Comparison of ENCODE assay signal across 1 cellular context in the genomic region with DNA sequence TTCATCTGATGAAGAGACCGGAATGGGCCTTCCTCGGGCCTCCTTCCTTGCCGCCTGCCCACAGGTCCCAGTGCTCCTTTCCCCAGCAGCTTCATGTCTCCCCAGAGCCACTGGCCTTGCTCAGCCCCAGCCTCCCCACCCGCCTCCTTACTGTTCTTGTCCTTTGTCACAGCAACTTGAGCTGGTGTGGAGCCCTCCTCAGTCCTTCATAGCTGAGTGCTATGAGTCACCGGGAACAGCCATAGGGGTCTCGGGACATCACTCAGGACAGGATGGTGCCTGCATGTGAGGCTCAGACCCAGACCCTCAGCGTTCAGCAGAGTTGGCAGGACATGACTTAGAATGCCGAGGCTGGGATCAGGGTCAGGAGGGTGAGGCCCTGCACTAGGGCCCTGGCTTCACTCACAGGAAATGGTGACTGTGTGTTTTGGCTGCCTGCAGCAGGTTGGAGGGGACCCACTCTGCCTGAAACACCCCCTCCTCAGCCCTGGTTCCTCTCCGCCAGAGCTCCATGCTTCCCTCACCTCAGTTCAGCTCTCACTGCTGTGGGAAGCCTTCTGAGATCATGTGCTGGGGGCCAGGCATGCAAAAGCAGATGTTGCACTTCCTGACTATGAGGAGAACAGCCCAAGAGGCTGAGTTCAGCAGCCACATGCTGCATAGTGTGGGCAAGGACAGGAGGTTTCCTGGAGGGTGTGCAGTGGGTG.
TF ChIP-seq lines count a peak whose summit lies in the region.

No MANE protein-coding gene starts in this region.

TF ChIP-seq in WTC11, 78 proteins besides CTCF, POLR2A, EP300 and RAD21 (continued from another document):
- TF ChIP-seq, protein P1, sequence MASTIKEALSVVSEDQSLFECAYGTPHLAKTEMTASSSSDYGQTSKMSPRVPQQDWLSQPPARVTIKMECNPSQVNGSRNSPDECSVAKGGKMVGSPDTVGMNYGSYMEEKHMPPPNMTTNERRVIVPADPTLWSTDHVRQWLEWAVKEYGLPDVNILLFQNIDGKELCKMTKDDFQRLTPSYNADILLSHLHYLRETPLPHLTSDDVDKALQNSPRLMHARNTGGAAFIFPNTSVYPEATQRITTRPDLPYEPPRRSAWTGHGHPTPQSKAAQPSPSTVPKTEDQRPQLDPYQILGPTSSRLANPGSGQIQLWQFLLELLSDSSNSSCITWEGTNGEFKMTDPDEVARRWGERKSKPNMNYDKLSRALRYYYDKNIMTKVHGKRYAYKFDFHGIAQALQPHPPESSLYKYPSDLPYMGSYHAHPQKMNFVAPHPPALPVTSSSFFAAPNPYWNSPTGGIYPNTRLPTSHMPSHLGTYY (CRISPR knock-in tag; IDR thresholded peaks at IDR 0.05), result no peak
